Comparison of ENCODE assay signal across 8 cellular contexts in genomic region chr12:109461846-109462766, GRCh38. TPM values are rescaled to one million over a fixed set of nuclear protein-coding genes. Genes with fewer than 3 reads are reported as not detected.
DNase-seq lines count a peak whose midpoint lies in the region; ATAC-seq and TF ChIP-seq lines count a peak whose summit lies in the region.

No MANE protein-coding gene starts in this region.

- H3K4me1 Mint-ChIP-seq in endothelial cell (ENCODE audit: unreplicated experiment) (peaks cover 93% of the 10 kb centered on the region), mesothelial cell of epicardium (peaks cover 68% of the 10 kb centered on the region)

- 44% methylated on average over 13 of the region's 13 CpGs for WGBS in urinary bladder

- H3K36me3 Mint-ChIP-seq in endothelial cell (ENCODE audit: low read depth, unreplicated experiment) (peaks cover 59% of the 10 kb centered on the region), mesothelial cell of epicardium (peaks cover 18% of the 10 kb centered on the region)

- no peaks in the 10 kb centered on the region for H3K9me3 ChIP-seq in MG63

- H3K27me3 ChIP-seq in MG63: no peaks in the 10 kb centered on the region

- peaks cover 4% of the 10 kb centered on the region for H3K27me3 Mint-ChIP-seq in endothelial cell (ENCODE audit: unreplicated experiment)
- no peaks in the 10 kb centered on the region for H3K27me3 Mint-ChIP-seq in mesothelial cell of epicardium (ENCODE audit: low read depth)

- no peak overlapping the region for H3K4me3 ChIP-seq in AG10803 (ENCODE audit: low read length)
- H3K4me3 ChIP-seq in MG63: no peak overlapping the region
- H3K4me3 ChIP-seq in urinary bladder (ENCODE audit: low read depth, low read length): no peak overlapping the region

- peak overlapping the region; percentile 81 for H3K27ac ChIP-seq in urinary bladder (ENCODE audit: low read depth)

- TF ChIP-seq CTCF in AG10803 (conservative IDR thresholded peaks at IDR 0.05; ENCODE audit: low read length): no peak
- TF ChIP-seq CTCF in endothelial cell (IDR thresholded peaks at IDR 0.05; ENCODE audit: unreplicated experiment): no peak
- TF ChIP-seq CTCF in mesothelial cell of epicardium (IDR thresholded peaks at IDR 0.05; ENCODE audit: unreplicated experiment): no peak

- H3K9me3 Mint-ChIP-seq in endothelial cell (ENCODE audit: unreplicated experiment) (no peaks in the 10 kb centered on the region), mesothelial cell of epicardium (no peaks in the 10 kb centered on the region)

- H3K4me1 ChIP-seq in urinary bladder (ENCODE audit: insufficient read depth): peaks cover 3% of the 10 kb centered on the region

- ATAC-seq in HG02973 (IDR thresholded peaks at IDR 0.05; ENCODE audit: unreplicated experiment): no peak
- ATAC-seq in GM19328 (IDR thresholded peaks at IDR 0.05; ENCODE audit: unreplicated experiment): no peak
- no peak for ATAC-seq in HG02884 (IDR thresholded peaks at IDR 0.05; ENCODE audit: unreplicated experiment)

- peak; percentile 100 for DNase-seq in AG10803 (ENCODE audit: low read depth)
- DNase-seq in MG63: peak; percentile 94
- DNase-seq in endothelial cell (ENCODE audit: low spot score): peak; percentile 51
- peak; percentile 49 to 65 for DNase-seq in mesothelial cell of epicardium (ENCODE audit: low spot score in 2 of 2, unreplicated experiment in 2 of 2)

- H3K27ac Mint-ChIP-seq in endothelial cell (ENCODE audit: unreplicated experiment) (peak overlapping the region; percentile 100), mesothelial cell of epicardium (peak overlapping the region; percentile 99)

- peak overlapping the region; percentile 48 for H3K4me3 Mint-ChIP-seq in endothelial cell (ENCODE audit: unreplicated experiment)
- peak overlapping the region; percentile 48 for H3K4me3 Mint-ChIP-seq in mesothelial cell of epicardium

- peaks cover 52% of the 10 kb centered on the region for H3K36me3 ChIP-seq in MG63
- H3K36me3 ChIP-seq in urinary bladder (ENCODE audit: insufficient read depth): no peaks in the 10 kb centered on the region

RNA-seq across cellular contexts. Expression of gene KCTD10, which starts 15.0 kb away (rescaled TPM):
- 92.0 and 101 TPM in 2 replicates for total RNA-seq in MG63 (2014; rRNA removed; shearing (Covaris generic); ENCODE audit: low replicate concordance)
- total RNA-seq in endothelial cell (ENCODE audit: unreplicated experiment) (128 TPM), mesothelial cell of epicardium (54.0 to 56.2 TPM (median 54.8 TPM) in 3 replicates), urinary bladder (34.2 TPM)
- 84.5 TPM for polyA plus RNA-seq in urinary bladder

RNA-seq across cellular contexts. Expression of gene UBE3B, which starts 15.3 kb away (rescaled TPM):
- 12.9 and 18.8 TPM in 2 replicates for total RNA-seq in MG63 (2014; rRNA removed; shearing (Covaris generic); ENCODE audit: low replicate concordance)
- total RNA-seq in endothelial cell (ENCODE audit: unreplicated experiment) (44.3 TPM), mesothelial cell of epicardium (41.4 to 47.1 TPM (median 42.8 TPM) in 3 replicates), urinary bladder (40.1 TPM)
- 22.7 TPM for polyA plus RNA-seq in urinary bladder
